Comparison of ENCODE assay signal across 19 cellular contexts in the genomic region with DNA sequence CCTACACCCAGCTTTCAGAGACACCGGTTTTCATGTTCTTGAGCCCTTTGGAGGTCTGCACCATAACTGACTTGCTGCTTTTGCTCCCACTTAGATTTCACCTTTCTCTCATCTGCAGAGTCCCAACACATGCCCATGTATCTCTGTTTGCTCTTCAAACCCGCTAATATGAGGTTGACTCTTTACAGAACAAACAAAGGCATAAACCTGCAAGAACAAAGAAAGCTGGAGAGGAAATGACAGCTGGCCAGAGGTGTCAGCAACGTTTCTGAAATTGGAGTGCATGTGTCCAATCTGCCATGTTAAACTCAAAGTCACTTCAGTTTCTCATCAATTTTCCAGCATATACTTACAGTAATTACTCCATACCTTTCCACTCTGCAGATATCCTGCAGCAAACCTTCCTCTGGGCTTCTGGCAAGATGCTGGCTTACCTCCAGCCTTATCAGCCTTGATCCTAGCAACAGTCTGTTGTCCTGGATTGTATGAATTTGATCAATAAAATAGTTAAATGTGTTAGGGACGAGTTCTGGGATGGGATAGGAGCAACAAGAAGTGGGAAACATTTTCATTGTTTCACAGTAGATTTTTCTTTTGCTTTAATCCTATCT.
DNase-seq lines count a peak whose midpoint lies in the region; ATAC-seq and TF ChIP-seq lines count a peak whose summit lies in the region.
"Had no signal": no experiment of that assay in that cellular context is flagged by ENCODE, and none has a peak within 500 bp of the region (broad histone marks: within the 10 kb centered on the region; RNA-seq: fewer than 3 reads in every experiment).

No MANE protein-coding gene starts in this region.

- H3K27me3 ChIP-seq in WERI-Rb-1 (ENCODE audit: insufficient read depth, low read depth, severe bottlenecking): no peaks in the 10 kb centered on the region
- H3K27me3 ChIP-seq: neutrophil, sigmoid colon had no signal

- H3K4me1 ChIP-seq in mucosa of descending colon (ENCODE audit: low read depth): no peaks in the 10 kb centered on the region
- H3K4me1 ChIP-seq: prostate gland had no signal

- peak; percentile 89 for DNase-seq in DMS53 treated with DMSO at 0.1 percent for 48 hours (lab: John Stamatoyannopoulos, UW; ENCODE audit: unreplicated experiment)
- DNase-seq in NCI-H146 treated with DMSO at 0.1 percent for 48 hours (lab: John Stamatoyannopoulos, UW; ENCODE audit: unreplicated experiment): peak; percentile 58
- DNase-seq in NCI-H748 (lab: John Stamatoyannopoulos, UW; ENCODE audit: unreplicated experiment): peak; percentile 91
- no peak for DNase-seq in mucosa of descending colon
- no peak for DNase-seq in KG1 (lab: John Stamatoyannopoulos, UW)
- no peak for DNase-seq in WERI-Rb-1
- DNase-seq: activated CD4-positive, alpha-beta T cell treated with anti-CD3 and anti-CD28 coated beads for 1 hour; activated CD8-positive, alpha-beta memory T cell treated with anti-CD3 and anti-CD28 coated beads for 24 hours; activated gamma-delta T cell treated with Interleukin-2 at 50 U/mL for 16 hours; activated T-cell treated with anti-CD3 and anti-CD28 coated beads, Interleukin-2, amount 50 U/mL, for 1 hour; DMS 273 treated with DMSO at 0.1 percent for 48 hours; erythroblast; left cardiac atrium; NCI-H1930; SIG-M5; sigmoid colon had no signal

- no peak overlapping the region for H3K27ac ChIP-seq in WERI-Rb-1
- H3K27ac ChIP-seq: neutrophil, prostate gland, sigmoid colon had no signal

- no peak overlapping the region for H3K4me3 ChIP-seq in mucosa of descending colon
- no peak overlapping the region for H3K4me3 ChIP-seq in WERI-Rb-1 (ENCODE audit: low read depth, low read length)
- H3K4me3 ChIP-seq: prostate gland, sigmoid colon had no signal

- H3K9me3 ChIP-seq in mucosa of descending colon (no peaks in the 10 kb centered on the region), WERI-Rb-1 (ENCODE audit: severe bottlenecking) (no peaks in the 10 kb centered on the region)
- H3K9me3 ChIP-seq: neutrophil, prostate gland, sigmoid colon had no signal

- ATAC-seq in mucosa of descending colon (peak; percentile 58), HG02759 (IDR thresholded peaks at IDR 0.05; ENCODE audit: unreplicated experiment) (no peak)
- ATAC-seq: left cardiac atrium had no signal

- intact Hi-C loops in mucosa of descending colon (cut with DNase I, micrococcal nuclease): no loop called here

- H3K36me3 ChIP-seq in mucosa of descending colon (ENCODE audit: low read depth): no peaks in the 10 kb centered on the region
- H3K36me3 ChIP-seq in WERI-Rb-1: no peaks in the 10 kb centered on the region
- H3K36me3 ChIP-seq: neutrophil, prostate gland, sigmoid colon had no signal

- TF ChIP-seq CTCF in mucosa of descending colon (IDR thresholded peaks at IDR 0.05) (no peak), WERI-Rb-1 (IDR thresholded peaks at IDR 0.05; ENCODE audit: low read depth, low read length) (no peak)

Comparison
In these comparisons a context has a peak if more than half of its experiments do, and no peak if none do; other contexts are left out.
1. DNase-seq: peak in DMS53 treated with DMSO at 0.1 percent for 48 hours (single experiment), NCI-H146 treated with DMSO at 0.1 percent for 48 hours (single experiment) and NCI-H748 (single experiment); none in mucosa of descending colon (0 of 3), KG1 (single experiment) and WERI-Rb-1 (single experiment).